In the genomic region with DNA sequence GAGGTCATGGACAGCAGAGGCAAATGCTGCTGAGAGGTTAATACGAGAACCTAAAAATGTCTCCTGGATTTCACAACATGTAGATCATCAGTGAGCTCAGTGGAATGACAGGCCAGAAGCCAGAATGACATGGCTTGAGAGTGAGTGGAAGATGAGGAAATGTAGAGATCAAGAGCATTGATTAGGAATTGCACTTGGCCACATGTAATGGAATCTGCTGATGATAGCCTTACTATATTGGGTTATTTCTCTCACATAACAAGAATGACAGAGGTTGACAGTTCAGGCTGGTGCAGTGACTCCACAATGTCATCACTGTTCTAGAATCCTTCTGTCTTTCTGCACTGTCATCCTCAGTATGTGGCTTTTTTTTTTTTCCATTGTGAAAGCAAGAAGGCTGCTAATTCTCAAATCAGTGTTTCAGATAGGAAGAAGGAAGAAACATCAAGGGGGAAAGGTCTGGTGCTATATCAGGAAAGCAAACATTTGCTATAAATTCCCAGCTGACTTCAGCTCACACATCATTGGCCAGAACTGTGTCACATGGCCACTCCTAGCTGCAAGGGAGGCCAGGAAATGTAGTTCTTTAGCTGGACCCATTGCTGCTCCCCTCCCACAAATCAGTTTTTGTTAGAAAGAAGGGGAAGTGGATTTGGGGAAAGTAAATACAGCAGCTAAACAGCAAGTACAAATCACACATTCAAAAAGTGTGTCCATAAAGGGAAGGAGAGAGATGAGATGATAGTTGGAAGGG, we compare ENCODE assay signal across 26 cellular contexts.
DNase-seq lines count a peak whose midpoint lies in the region; ATAC-seq, FAIRE-seq and TF ChIP-seq lines count a peak whose summit lies in the region.
"Had no signal": no experiment of that assay in that cellular context is flagged by ENCODE, and none has a peak within 500 bp of the region (broad histone marks: within the 10 kb centered on the region; RNA-seq: fewer than 3 reads in every experiment).

No MANE protein-coding gene starts in this region.

- intact Hi-C loops in activated naive CD4-positive, alpha-beta T cell treated with anti-CD3 and anti-CD28 coated beads for 36 hours (cut with micrococcal nuclease), result no loop called here
- intact Hi-C loops in K562 (cut with micrococcal nuclease), result loop anchor here (10.0 kb wide), 1 partner anchor 68 kb away; no protein-coding TSS in a partner anchor

- H3K9ac ChIP-seq in K562 (ENCODE audit: insufficient read depth in 1 of 2, low read depth in 2 of 2, low read length in 2 of 2), result no peak overlapping the region
- H3K9ac ChIP-seq in skeletal muscle tissue (ENCODE audit: low read depth in 1 of 3, low read length in 3 of 3), result no peak overlapping the region

- WGBS in K562 (ENCODE audit: insufficient coverage, low coverage, missing lambda C conversion rate), result 38% methylated on average over 1 of the region's 1 CpG

- H3K79me2 ChIP-seq in K562 (ENCODE audit: control insufficient read depth, insufficient read depth, low read length), result no peaks in the 10 kb centered on the region

- H3K27ac Mint-ChIP-seq in activated naive CD4-positive, alpha-beta T cell treated with anti-CD3 and anti-CD28 coated beads for 36 hours, result no peak overlapping the region
- no peak overlapping the region for H3K27ac Mint-ChIP-seq in HFFc6
- H3K27ac Mint-ChIP-seq: activated CD4-positive, alpha-beta T cell treated with anti-CD3 and anti-CD28 coated beads, Interleukin-2, amount 10 ng/mL, durations not matched to agents 7 days and 5 days; brain; naive thymus-derived CD4-positive, alpha-beta T cell; T-helper 1 cell treated with Interleukin-12 subunit alpha and Interleukin-12 subunit beta and Interleukin-4 antibody, amounts not matched to agents 30 μg/mL and 1 μg/mL, for 36 hours had no signal

- H3K27ac ChIP-seq in K562 (ENCODE audit: extremely low read depth, low read depth, low read length) (no peak overlapping the region), skeletal muscle tissue (ENCODE audit: low read depth, low read length) (peak overlapping the region; percentile 66)
- H3K27ac ChIP-seq: left ventricle myocardium inferior, SJCRH30, skin epidermis, suprapubic skin, uterus had no signal

- DNase-seq in activated naive CD4-positive, alpha-beta T cell treated with anti-CD3 and anti-CD28 coated beads for 36 hours, result peak; percentile 15
- DNase-seq in activated naive CD4-positive, alpha-beta T cell treated with Interleukin-2 at 50 U/mL for 16 hours, result no peak
- DNase-seq in HFFc6, result peak; percentile 18
- DNase-seq in K562 (ENCODE audit: extremely low read depth in 1 of 4, low spot score in 3 of 4), result no peak
- DNase-seq in HT-29 (ENCODE audit: low spot score), result no peak
- DNase-seq in stimulated activated naive CD8-positive, alpha-beta T cell treated with anti-CD3 and anti-CD28 coated beads, Interleukin-15, Interleukin-2, amounts not matched to agents 100 U/mL and 50 U/mL, for 24 hours, result no peak
- DNase-seq: activated CD4-positive, alpha-beta T cell treated with anti-CD3 and anti-CD28 coated beads, Interleukin-2, amount 10 ng/mL, durations not matched to agents 7 days and 5 days; C1 segment of cervical spinal cord; Caco-2; hypothalamus; KG1; left ventricle myocardium inferior; MV-4-11; naive thymus-derived CD4-positive, alpha-beta T cell; NCI-H510A treated with DMSO at 0.1 percent for 48 hours; NK-92 treated with Interleukin-12 subunit alpha and Interleukin-12 subunit beta, amount 100 ng/mL, for 24 hours; nucleus accumbens; SJCRH30; uterus had no signal

- TF ChIP-seq CTCF in HFFc6 (IDR thresholded peaks at IDR 0.05) (no peak), K562 (IDR thresholded peaks at IDR 0.05 in 2 of 3, conservative IDR thresholded peaks at IDR 0.05 in 1 of 3; ENCODE audit: insufficient read depth in 2 of 3, low read depth in 1 of 3, low read length in 3 of 3) (no peak)

- FAIRE-seq in K562 (lab: Jason Lieb, UNC), result no peak
- FAIRE-seq: GM19239 had no signal

- H3K9me1 ChIP-seq in K562 (ENCODE audit: control insufficient read depth, insufficient read depth, low read length), result no peaks in the 10 kb centered on the region

- peaks cover 4% of the 10 kb centered on the region for H3K36me3 Mint-ChIP-seq in activated naive CD4-positive, alpha-beta T cell treated with anti-CD3 and anti-CD28 coated beads for 36 hours (ENCODE audit: low read depth)
- H3K36me3 Mint-ChIP-seq in HFFc6 (ENCODE audit: low read depth), result no peaks in the 10 kb centered on the region; the same call in 1 of the 2 replicates
- H3K36me3 Mint-ChIP-seq: brain had no signal

- no peaks in the 10 kb centered on the region for H3K27me3 Mint-ChIP-seq in activated naive CD4-positive, alpha-beta T cell treated with anti-CD3 and anti-CD28 coated beads for 36 hours (ENCODE audit: low read depth)
- H3K27me3 Mint-ChIP-seq in HFFc6 (ENCODE audit: insufficient read depth), result peaks cover 8% of the 10 kb centered on the region

- H3K27me3 ChIP-seq in K562 (ENCODE audit: control insufficient read depth in 2 of 2, insufficient read depth in 2 of 2, low read length in 2 of 2) (peaks cover 5% of the 10 kb centered on the region in 2 experiments; a peak in 3 of 5 replicates), skeletal muscle tissue (ENCODE audit: control insufficient read depth in 3 of 3, insufficient read depth in 3 of 3, low read length in 3 of 3) (no peaks in the 10 kb centered on the region)
- H3K27me3 ChIP-seq: SJCRH30, suprapubic skin, uterus had no signal

- TF ChIP-seq RAD21 in K562 (CRISPR knock-in tag; conservative IDR thresholded peaks at IDR 0.05 in 1 of 2, IDR thresholded peaks at IDR 0.05 in 1 of 2), result no peak

- POLR2A ChIA-PET in K562 (lab: Yijun Ruan, JAX), result no interaction called here

- ATAC-seq in K562 (no peak), GM19452 (IDR thresholded peaks at IDR 0.05; ENCODE audit: unreplicated experiment) (no peak)
- no peak for ATAC-seq in stimulated activated naive CD8-positive, alpha-beta T cell treated with anti-CD3 and anti-CD28 coated beads, Interleukin-15, Interleukin-2, amounts not matched to agents 100 U/mL and 50 U/mL, for 24 hours
- ATAC-seq: naive thymus-derived CD4-positive, alpha-beta T cell had no signal

- no peak overlapping the region for H3K4me2 ChIP-seq in K562 (ENCODE audit: insufficient read depth, low read length)

- TF ChIP-seq POLR2A in K562 (conservative IDR thresholded peaks at IDR 0.05), result no peak

- H3K4me1 ChIP-seq in K562 (replicated peaks in 1 of 2; ENCODE audit: control insufficient read depth in 2 of 2, insufficient read depth in 2 of 2, low read length in 2 of 2) (no peaks in the 10 kb centered on the region), skeletal muscle tissue (ENCODE audit: control insufficient read depth in 3 of 3, insufficient read depth in 3 of 3, low read length in 3 of 3) (peaks cover 3 to 19% (median 11%) of the 10 kb centered on the region in 3 donors)
- H3K4me1 ChIP-seq: Caco-2, left ventricle myocardium inferior, SJCRH30, suprapubic skin, uterus had no signal

- H3K4me1 Mint-ChIP-seq in activated naive CD4-positive, alpha-beta T cell treated with anti-CD3 and anti-CD28 coated beads for 36 hours (ENCODE audit: low read depth), result no peaks in the 10 kb centered on the region
- peaks cover 6% of the 10 kb centered on the region; the same call in 1 of the 2 replicates for H3K4me1 Mint-ChIP-seq in HFFc6 (ENCODE audit: low read depth)
- H3K4me1 Mint-ChIP-seq: activated CD4-positive, alpha-beta T cell treated with anti-CD3 and anti-CD28 coated beads, Interleukin-2, amount 10 ng/mL, durations not matched to agents 7 days and 5 days; brain; naive thymus-derived CD4-positive, alpha-beta T cell had no signal

- TF ChIP-seq EP300 in K562 (IDR thresholded peaks at IDR 0.05; ENCODE audit: low read length), result no peak

- H3K9me3 ChIP-seq in K562 (replicated peaks; ENCODE audit: control insufficient read depth, insufficient read depth, low read depth, low read length), result no peaks in the 10 kb centered on the region
- H3K9me3 ChIP-seq in skeletal muscle tissue (ENCODE audit: control insufficient read depth in 3 of 3, low read length in 3 of 3), result peaks cover 4% of the 10 kb centered on the region in 3 donors
- H3K9me3 ChIP-seq: Caco-2, SJCRH30, suprapubic skin, uterus had no signal

- H3K4me3 Mint-ChIP-seq in activated naive CD4-positive, alpha-beta T cell treated with anti-CD3 and anti-CD28 coated beads for 36 hours, result no peak overlapping the region
- H3K4me3 Mint-ChIP-seq in HFFc6, result no peak overlapping the region
- H3K4me3 Mint-ChIP-seq: activated CD4-positive, alpha-beta T cell treated with anti-CD3 and anti-CD28 coated beads, Interleukin-2, amount 10 ng/mL, durations not matched to agents 7 days and 5 days; brain; naive thymus-derived CD4-positive, alpha-beta T cell; T-helper 1 cell treated with Interleukin-12 subunit alpha and Interleukin-12 subunit beta and Interleukin-4 antibody, amounts not matched to agents 30 μg/mL and 1 μg/mL, for 36 hours had no signal

- H4K20me1 ChIP-seq in K562 (replicated peaks; ENCODE audit: control insufficient read depth, insufficient read depth, low read length), result no peaks in the 10 kb centered on the region

- in situ Hi-C loops in K562 (cut with MboI), result no loop called here

- H3K4me3 ChIP-seq in K562 (no peak overlapping the region), skeletal muscle tissue (ENCODE audit: low read length in 3 of 3) (peak overlapping the region in 1 of 3 donors; percentile 27)
- H3K4me3 ChIP-seq: left ventricle myocardium inferior, SJCRH30, skin epidermis, suprapubic skin, uterus had no signal

- H3K36me3 ChIP-seq in K562 (ENCODE audit: control insufficient read depth, insufficient read depth, low read length), result no peaks in the 10 kb centered on the region
- no peaks in the 10 kb centered on the region for H3K36me3 ChIP-seq in skeletal muscle tissue (ENCODE audit: control insufficient read depth in 3 of 3, insufficient read depth in 3 of 3, low read length in 3 of 3)
- H3K36me3 ChIP-seq: left ventricle myocardium inferior, SJCRH30, suprapubic skin, uterus had no signal

- no TSS peak for BruUV-seq in K562 (replicated peaks; lab: Mats Ljungman, UMichigan)

- no peak overlapping the region for H2AFZ ChIP-seq in K562 (ENCODE audit: low read depth, low read length)

- CTCF ChIA-PET in activated naive CD4-positive, alpha-beta T cell treated with anti-CD3 and anti-CD28 coated beads for 36 hours (lab: Charles Lee), result interaction anchor here (0.6 kb wide), 1 partner anchor 289 kb away, joined by 3 read pairs; no protein-coding TSS in a partner anchor
- CTCF ChIA-PET in K562 (lab: Yijun Ruan, JAX; ENCODE audit: low intra/inter-chr PET ratio), result no interaction called here

- H3K9me3 Mint-ChIP-seq in activated naive CD4-positive, alpha-beta T cell treated with anti-CD3 and anti-CD28 coated beads for 36 hours, result peaks cover 11% of the 10 kb centered on the region
- peaks cover 13% of the 10 kb centered on the region for H3K9me3 Mint-ChIP-seq in HFFc6

Comparison
In these comparisons a context has a peak if more than half of its experiments do, and no peak if none do; other contexts are left out.
1. DNase-seq: peak in activated naive CD4-positive, alpha-beta T cell treated with anti-CD3 and anti-CD28 coated beads for 36 hours (single experiment) and HFFc6 (single experiment); none in activated naive CD4-positive, alpha-beta T cell treated with Interleukin-2 at 50 U/mL for 16 hours (single experiment), K562 (0 of 4), HT-29 (single experiment) and stimulated activated naive CD8-positive, alpha-beta T cell treated with anti-CD3 and anti-CD28 coated beads, Interleukin-15, Interleukin-2, amounts not matched to agents 100 U/mL and 50 U/mL, for 24 hours (single experiment).